2 cellular contexts compared by ENCODE assay signal in the genomic region with DNA sequence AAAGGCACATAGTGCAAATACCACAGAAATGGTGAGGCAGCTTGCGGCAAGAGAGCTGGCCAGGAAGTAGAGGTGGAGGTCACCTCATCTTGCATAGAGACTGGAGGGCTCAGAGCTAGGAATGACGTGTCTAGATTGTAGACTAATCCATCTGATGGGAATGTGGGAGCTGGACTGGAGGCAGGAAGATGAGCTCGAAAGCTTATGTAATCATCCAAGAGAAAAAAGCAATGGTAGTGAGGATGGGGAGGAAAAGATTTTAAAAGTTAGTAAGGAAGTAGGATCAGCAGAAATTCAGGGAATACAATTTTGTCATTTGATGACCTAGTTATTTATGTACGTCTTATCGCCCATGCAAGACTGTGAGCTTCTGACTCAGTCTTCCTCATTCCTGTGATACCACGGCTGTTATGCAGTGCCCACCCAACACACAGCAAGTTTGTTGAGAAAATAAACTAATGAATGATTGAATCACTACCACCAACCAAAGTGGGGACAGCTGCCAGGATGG.
A peak's percentile ranks its signal among the peaks of the same experiment; 100 is the strongest.
TF ChIP-seq lines count a peak whose summit lies in the region.

No MANE protein-coding gene starts in this region.

TF ChIP-seq in IMR-90, 13 proteins besides CTCF, POLR2A, EP300 and RAD21:
- TF ChIP-seq RFX5 (IDR thresholded peaks at IDR 0.05; ENCODE audit: low read depth, low read length) (no peak), CHD1 (IDR thresholded peaks at IDR 0.05; ENCODE audit: low read depth, low read length) (no peak), FOS (IDR thresholded peaks at IDR 0.05; ENCODE audit: low read depth, low read length) (no peak; the same call in 1 of the 2 replicates), MAFK (IDR thresholded peaks at IDR 0.05; ENCODE audit: low read depth, low read length) (peak; percentile 39; the same call in 1 of the 2 replicates)

TF ChIP-seq in K562, 482 proteins besides CTCF, POLR2A, EP300 and RAD21:
- peak; percentile 59 for TF ChIP-seq ZFP36 (IDR thresholded peaks at IDR 0.05; ENCODE audit: low read depth, low read length, partially characterized antibody)
- TF ChIP-seq, protein P1, sequence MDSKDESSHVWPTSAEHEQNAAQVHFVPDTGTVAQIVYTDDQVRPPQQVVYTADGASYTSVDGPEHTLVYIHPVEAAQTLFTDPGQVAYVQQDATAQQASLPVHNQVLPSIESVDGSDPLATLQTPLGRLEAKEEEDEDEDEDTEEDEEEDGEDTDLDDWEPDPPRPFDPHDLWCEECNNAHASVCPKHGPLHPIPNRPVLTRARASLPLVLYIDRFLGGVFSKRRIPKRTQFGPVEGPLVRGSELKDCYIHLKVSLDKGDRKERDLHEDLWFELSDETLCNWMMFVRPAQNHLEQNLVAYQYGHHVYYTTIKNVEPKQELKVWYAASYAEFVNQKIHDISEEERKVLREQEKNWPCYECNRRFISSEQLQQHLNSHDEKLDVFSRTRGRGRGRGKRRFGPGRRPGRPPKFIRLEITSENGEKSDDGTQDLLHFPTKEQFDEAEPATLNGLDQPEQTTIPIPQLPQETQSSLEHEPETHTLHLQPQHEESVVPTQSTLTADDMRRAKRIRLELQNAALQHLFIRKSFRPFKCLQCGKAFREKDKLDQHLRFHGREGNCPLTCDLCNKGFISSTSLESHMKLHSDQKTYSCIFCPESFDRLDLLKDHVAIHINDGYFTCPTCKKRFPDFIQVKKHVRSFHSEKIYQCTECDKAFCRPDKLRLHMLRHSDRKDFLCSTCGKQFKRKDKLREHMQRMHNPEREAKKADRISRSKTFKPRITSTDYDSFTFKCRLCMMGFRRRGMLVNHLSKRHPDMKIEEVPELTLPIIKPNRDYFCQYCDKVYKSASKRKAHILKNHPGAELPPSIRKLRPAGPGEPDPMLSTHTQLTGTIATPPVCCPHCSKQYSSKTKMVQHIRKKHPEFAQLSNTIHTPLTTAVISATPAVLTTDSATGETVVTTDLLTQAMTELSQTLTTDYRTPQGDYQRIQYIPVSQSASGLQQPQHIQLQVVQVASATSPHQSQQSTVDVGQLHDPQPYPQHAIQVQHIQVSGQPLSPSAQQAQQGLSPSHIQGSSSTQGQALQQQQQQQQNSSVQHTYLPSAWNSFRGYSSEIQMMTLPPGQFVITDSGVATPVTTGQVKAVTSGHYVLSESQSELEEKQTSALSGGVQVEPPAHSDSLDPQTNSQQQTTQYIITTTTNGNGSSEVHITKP (IDR thresholded peaks at IDR 0.05; ENCODE audit: partially characterized antibody), result peak; percentile 64
- TF ChIP-seq SUPT5H (IDR thresholded peaks at IDR 0.05), result no peak
- peak; percentile 22; the same call in 1 of the 2 replicates for TF ChIP-seq CREM (IDR thresholded peaks at IDR 0.05; ENCODE audit: low read depth)
- TF ChIP-seq UBTF (IDR thresholded peaks at IDR 0.05; ENCODE audit: borderline replicate concordance in 1 of 2, low read depth in 2 of 2, low read length in 2 of 2), result no peak
- no peak for TF ChIP-seq NR2C2 (CRISPR knock-in tag; IDR thresholded peaks at IDR 0.05)
- TF ChIP-seq NR2C2 (tag; IDR thresholded peaks at IDR 0.05), result no peak
- peak; percentile 63 for TF ChIP-seq FOSL1 (tag; conservative IDR thresholded peaks at IDR 0.05)
- TF ChIP-seq SMARCA4 (IDR thresholded peaks at IDR 0.05), result peak; percentile 30; the same call in 1 of the 2 replicates
- peak; percentile 34; the same call in 1 of the 2 replicates for TF ChIP-seq C11orf30 (IDR thresholded peaks at IDR 0.05; ENCODE audit: low read depth)
- no peak for TF ChIP-seq NFRKB (IDR thresholded peaks at IDR 0.05; ENCODE audit: low read depth)
- TF ChIP-seq CBFA2T3 (IDR thresholded peaks at IDR 0.05), result peak; percentile 36; the same call in 1 of the 2 replicates
- 0 out of 2 replicates have a peak, but pooled peaks have one; percentile 23 for TF ChIP-seq DPF2 (IDR thresholded peaks at IDR 0.05)
- peak; percentile 42 for TF ChIP-seq MEIS2 (IDR thresholded peaks at IDR 0.05; ENCODE audit: partially characterized antibody)
- no peak for TF ChIP-seq ZNF24 (IDR thresholded peaks at IDR 0.05)
- TF ChIP-seq CREB1 (IDR thresholded peaks at IDR 0.05), result no peak
- 0 out of 2 replicates have a peak, but pooled peaks have one; percentile 27 for TF ChIP-seq CREB1 (CRISPR knock-in tag; IDR thresholded peaks at IDR 0.05)
- TF ChIP-seq JUND (IDR thresholded peaks at IDR 0.05; ENCODE audit: borderline replicate concordance, low read depth, low read length), result no peak
- 0 out of 3 replicates have a peak, but pooled peaks have one; percentile 15 for TF ChIP-seq JUND (tag; IDR thresholded peaks at IDR 0.05; ENCODE audit: borderline replicate concordance, low read depth, low read length)
- TF ChIP-seq, protein P2, sequence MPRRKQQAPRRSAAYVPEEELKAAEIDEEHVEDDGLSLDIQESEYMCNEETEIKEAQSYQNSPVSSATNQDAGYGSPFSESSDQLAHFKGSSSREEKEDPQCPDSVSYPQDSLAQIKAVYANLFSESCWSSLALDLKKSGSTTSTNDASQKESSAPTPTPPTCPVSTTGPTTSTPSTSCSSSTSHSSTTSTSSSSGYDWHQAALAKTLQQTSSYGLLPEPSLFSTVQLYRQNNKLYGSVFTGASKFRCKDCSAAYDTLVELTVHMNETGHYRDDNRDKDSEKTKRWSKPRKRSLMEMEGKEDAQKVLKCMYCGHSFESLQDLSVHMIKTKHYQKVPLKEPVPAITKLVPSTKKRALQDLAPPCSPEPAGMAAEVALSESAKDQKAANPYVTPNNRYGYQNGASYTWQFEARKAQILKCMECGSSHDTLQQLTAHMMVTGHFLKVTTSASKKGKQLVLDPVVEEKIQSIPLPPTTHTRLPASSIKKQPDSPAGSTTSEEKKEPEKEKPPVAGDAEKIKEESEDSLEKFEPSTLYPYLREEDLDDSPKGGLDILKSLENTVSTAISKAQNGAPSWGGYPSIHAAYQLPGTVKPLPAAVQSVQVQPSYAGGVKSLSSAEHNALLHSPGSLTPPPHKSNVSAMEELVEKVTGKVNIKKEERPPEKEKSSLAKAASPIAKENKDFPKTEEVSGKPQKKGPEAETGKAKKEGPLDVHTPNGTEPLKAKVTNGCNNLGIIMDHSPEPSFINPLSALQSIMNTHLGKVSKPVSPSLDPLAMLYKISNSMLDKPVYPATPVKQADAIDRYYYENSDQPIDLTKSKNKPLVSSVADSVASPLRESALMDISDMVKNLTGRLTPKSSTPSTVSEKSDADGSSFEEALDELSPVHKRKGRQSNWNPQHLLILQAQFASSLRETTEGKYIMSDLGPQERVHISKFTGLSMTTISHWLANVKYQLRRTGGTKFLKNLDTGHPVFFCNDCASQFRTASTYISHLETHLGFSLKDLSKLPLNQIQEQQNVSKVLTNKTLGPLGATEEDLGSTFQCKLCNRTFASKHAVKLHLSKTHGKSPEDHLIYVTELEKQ (CRISPR knock-in tag; IDR thresholded peaks at IDR 0.05), result no peak
- no peak for TF ChIP-seq ELF2 (CRISPR knock-in tag; IDR thresholded peaks at IDR 0.05)
- no peak for TF ChIP-seq ZKSCAN8 (CRISPR knock-in tag; IDR thresholded peaks at IDR 0.05)
- TF ChIP-seq, protein P3, sequence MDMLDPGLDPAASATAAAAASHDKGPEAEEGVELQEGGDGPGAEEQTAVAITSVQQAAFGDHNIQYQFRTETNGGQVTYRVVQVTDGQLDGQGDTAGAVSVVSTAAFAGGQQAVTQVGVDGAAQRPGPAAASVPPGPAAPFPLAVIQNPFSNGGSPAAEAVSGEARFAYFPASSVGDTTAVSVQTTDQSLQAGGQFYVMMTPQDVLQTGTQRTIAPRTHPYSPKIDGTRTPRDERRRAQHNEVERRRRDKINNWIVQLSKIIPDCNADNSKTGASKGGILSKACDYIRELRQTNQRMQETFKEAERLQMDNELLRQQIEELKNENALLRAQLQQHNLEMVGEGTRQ (CRISPR knock-in tag; IDR thresholded peaks at IDR 0.05), result no peak
- TF ChIP-seq NCOA1 (IDR thresholded peaks at IDR 0.05; ENCODE audit: low read depth), result no peak
- peak; percentile 45; the same call in 1 of the 2 replicates for TF ChIP-seq ATF3 (IDR thresholded peaks at IDR 0.05)
- no peak for TF ChIP-seq ATF3 (CRISPR knock-in tag; conservative IDR thresholded peaks at IDR 0.05)
- no peak for TF ChIP-seq MNT (conservative IDR thresholded peaks at IDR 0.05)
- no peak for TF ChIP-seq GTF2B (IDR thresholded peaks at IDR 0.05; ENCODE audit: extremely low read depth, insufficient read length)
- TF ChIP-seq ASH1L (IDR thresholded peaks at IDR 0.05; ENCODE audit: borderline replicate concordance, low read depth, partially characterized antibody), result no peak
- TF ChIP-seq ARID1B (IDR thresholded peaks at IDR 0.05), result peak; percentile 55; the same call in 1 of the 2 replicates
- peak; percentile 52; the same call in 1 of the 2 replicates for TF ChIP-seq ZNF316 (IDR thresholded peaks at IDR 0.05)
- TF ChIP-seq TCF3 (CRISPR knock-in tag; IDR thresholded peaks at IDR 0.05), result peak; percentile 58; the same call in 1 of the 2 replicates
